In genomic region chr9:123026425-123026824, GRCh38 we compare ENCODE assay signal across 30 cellular contexts. TPM values are rescaled to one million over a fixed set of nuclear protein-coding genes. Genes with fewer than 3 reads are reported as not detected.
"Had no signal": no experiment of that assay in that cellular context is flagged by ENCODE, and none has a peak within 500 bp of the region (broad histone marks: within the 10 kb centered on the region; RNA-seq: fewer than 3 reads in every experiment).

No MANE protein-coding gene starts in this region.

- H3K4me1 ChIP-seq: breast epithelium, SJCRH30 had no signal

- H3K9me3 ChIP-seq: breast epithelium, MG63, SJCRH30 had no signal

- H3K9me3 Mint-ChIP-seq: activated B cell treated with CpG ODN at 0.5 μM for 24 hours; activated CD4-positive, alpha-beta memory T cell treated with anti-CD3 and anti-CD28 coated beads, Interleukin-2, amount 10 ng/mL, durations not matched to agents 7 days and 5 days; activated CD4-positive, alpha-beta T cell treated with anti-CD3 and anti-CD28 coated beads, Interleukin-2, amount 10 ng/mL, durations not matched to agents 7 days and 5 days; activated naive CD4-positive, alpha-beta T cell treated with anti-CD3 and anti-CD28 coated beads, Interleukin-2, amount 50 U/mL, for 24 hours; activated T-helper 1 cell treated with anti-CD3 and anti-CD28 coated beads, Interleukin-12 subunit alpha, Interleukin-12 subunit beta, Interleukin-2, Interleukin-4 antibody, amounts not matched to agents 30 ng/mL and 10 ng/mL and 1 ng/mL, durations not matched to agents 14 hours and 24 hours and 36 hours; IgD-negative memory B cell; T-helper 1 cell treated with Interleukin-12 subunit alpha and Interleukin-12 subunit beta and Interleukin-4 antibody, amounts not matched to agents 30 μg/mL and 1 μg/mL, for 36 hours had no signal

- H3K27ac ChIP-seq: breast epithelium, RWPE1, SJCRH30 had no signal

- H3K4me1 Mint-ChIP-seq: activated naive CD4-positive, alpha-beta T cell treated with anti-CD3 and anti-CD28 coated beads, Interleukin-2, amount 50 U/mL, for 24 hours had no signal

- H3K36me3 ChIP-seq: breast epithelium had no signal

- H3K4me3 ChIP-seq: breast epithelium, MG63, SJCRH30 had no signal

- H3K27ac Mint-ChIP-seq: activated B cell treated with CpG ODN at 0.5 μM for 24 hours; activated CD4-positive, alpha-beta memory T cell treated with anti-CD3 and anti-CD28 coated beads, Interleukin-2, amount 10 ng/mL, durations not matched to agents 7 days and 5 days; activated CD4-positive, alpha-beta T cell treated with anti-CD3 and anti-CD28 coated beads, Interleukin-2, amount 10 ng/mL, durations not matched to agents 7 days and 5 days; activated naive CD4-positive, alpha-beta T cell treated with anti-CD3 and anti-CD28 coated beads, Interleukin-2, amount 50 U/mL, for 24 hours; activated T-helper 1 cell treated with anti-CD3 and anti-CD28 coated beads, Interleukin-12 subunit alpha, Interleukin-12 subunit beta, Interleukin-2, Interleukin-4 antibody, amounts not matched to agents 30 ng/mL and 10 ng/mL and 1 ng/mL, durations not matched to agents 14 hours and 24 hours and 36 hours; T-helper 1 cell treated with Interleukin-12 subunit alpha and Interleukin-12 subunit beta and Interleukin-4 antibody, amounts not matched to agents 30 μg/mL and 1 μg/mL, for 36 hours had no signal

- H3K4me3 Mint-ChIP-seq: activated B cell treated with CpG ODN at 0.5 μM for 24 hours; activated CD4-positive, alpha-beta memory T cell treated with anti-CD3 and anti-CD28 coated beads, Interleukin-2, amount 10 ng/mL, durations not matched to agents 7 days and 5 days; activated CD4-positive, alpha-beta T cell treated with anti-CD3 and anti-CD28 coated beads, Interleukin-2, amount 10 ng/mL, durations not matched to agents 7 days and 5 days; activated naive CD4-positive, alpha-beta T cell treated with anti-CD3 and anti-CD28 coated beads, Interleukin-2, amount 50 U/mL, for 24 hours; activated T-helper 1 cell treated with anti-CD3 and anti-CD28 coated beads, Interleukin-12 subunit alpha, Interleukin-12 subunit beta, Interleukin-2, Interleukin-4 antibody, amounts not matched to agents 30 ng/mL and 10 ng/mL and 1 ng/mL, durations not matched to agents 14 hours and 24 hours and 36 hours; IgD-negative memory B cell; T-helper 1 cell treated with Interleukin-12 subunit alpha and Interleukin-12 subunit beta and Interleukin-4 antibody, amounts not matched to agents 30 μg/mL and 1 μg/mL, for 36 hours had no signal

- DNase-seq: activated B cell treated with CpG ODN at 0.5 μM for 24 hours; activated CD4-positive, alpha-beta memory T cell treated with anti-CD3 and anti-CD28 coated beads, Interleukin-2, amount 10 ng/mL, durations not matched to agents 7 days and 5 days; activated CD4-positive, alpha-beta T cell treated with anti-CD3 and anti-CD28 coated beads, Interleukin-2, amount 10 ng/mL, durations not matched to agents 7 days and 5 days; activated CD8-positive, alpha-beta memory T cell treated with anti-CD3 and anti-CD28 coated beads, Interleukin-2, amount 50 U/mL, for 4 hours; activated effector memory CD4-positive, alpha-beta T cell treated with Interleukin-2 at 50 U/mL for 16 hours; activated naive CD4-positive, alpha-beta T cell; aorta; caudate nucleus; KG1; MG63; MV-4-11; NCI-H1092 treated with DMSO at 0.1 percent for 48 hours; NCI-H1436; NCI-H1694 treated with DMSO at 0.1 percent for 48 hours; NCI-H2029 treated with DMSO at 0.1 percent for 48 hours; NCI-H510A treated with DMSO at 0.1 percent for 48 hours; NCI-H69; NK-92 treated with Interleukin-12 subunit alpha and Interleukin-12 subunit beta, amount 100 ng/mL, for 24 hours; OCI-M1; Right ventricle myocardium superior; SJCRH30; SW 1271 had no signal

- ATAC-seq: Panc1, SK-N-SH treated with all-trans-retinoic acid at 6 μM for 48 hours had no signal

- H3K27me3 Mint-ChIP-seq: activated B cell treated with CpG ODN at 0.5 μM for 24 hours; activated CD4-positive, alpha-beta memory T cell treated with anti-CD3 and anti-CD28 coated beads, Interleukin-2, amount 10 ng/mL, durations not matched to agents 7 days and 5 days; activated CD4-positive, alpha-beta T cell treated with anti-CD3 and anti-CD28 coated beads, Interleukin-2, amount 10 ng/mL, durations not matched to agents 7 days and 5 days; activated naive CD4-positive, alpha-beta T cell treated with anti-CD3 and anti-CD28 coated beads, Interleukin-2, amount 50 U/mL, for 24 hours; IgD-negative memory B cell had no signal

- H3K27me3 ChIP-seq: breast epithelium, MG63, SJCRH30 had no signal

RNA-seq across cellular contexts. Expression of gene GPR21, which starts 7.0 kb away (rescaled TPM):
- total RNA-seq: Right ventricle myocardium superior had no signal
- polyA plus RNA-seq: IgD-negative memory B cell had no signal
